1 cellular context compared by ENCODE assay signal in genomic region chr22:50304528-50305392, GRCh38.
TF ChIP-seq lines count a peak whose summit lies in the region.

No MANE protein-coding gene starts in this region.

TF ChIP-seq in endothelial cell of umbilical vein, 7 proteins besides CTCF, POLR2A, EP300 and RAD21 (continued from another document):
- TF ChIP-seq MAX (IDR thresholded peaks at IDR 0.05; ENCODE audit: insufficient read depth, insufficient read length) (no peak), GATA2 (IDR thresholded peaks at IDR 0.05; ENCODE audit: insufficient read depth, insufficient read length, low read depth, low read length) (no peak), MYC (IDR thresholded peaks at IDR 0.05; ENCODE audit: low read depth, low read length) (no peak)
